In genomic region chr15:40565333-40566238, GRCh38 we compare ENCODE assay signal across 8 cellular contexts. TPM values are rescaled to one million over a fixed set of nuclear protein-coding genes. Genes with fewer than 3 reads are reported as not detected.
DNase-seq lines count a peak whose midpoint lies in the region; ATAC-seq, FAIRE-seq and TF ChIP-seq lines count a peak whose summit lies in the region.

No MANE protein-coding gene starts in this region.

- H3K9me3 ChIP-seq in HEK293 (ENCODE audit: control insufficient read depth, insufficient read depth, low read depth, low read length) (no peaks in the 10 kb centered on the region), WERI-Rb-1 (ENCODE audit: severe bottlenecking) (no peaks in the 10 kb centered on the region), small intestine (ENCODE audit: control insufficient read depth, low read depth) (no peaks in the 10 kb centered on the region)

- no peak for TF ChIP-seq POLR2A in GM12891 (IDR thresholded peaks at IDR 0.05; ENCODE audit: low read depth, low read length)

- no peak overlapping the region for H3K4me3 ChIP-seq in HEK293 (ENCODE audit: low read depth, low read length)
- H3K4me3 ChIP-seq in WERI-Rb-1 (ENCODE audit: low read depth, low read length): peak overlapping the region; percentile 89
- H3K4me3 ChIP-seq in small intestine (ENCODE audit: low read depth in 1 of 2, low read length in 2 of 2): peak overlapping the region in 1 of 2 donors; percentile 21

- H3K27me3 ChIP-seq in WERI-Rb-1 (ENCODE audit: insufficient read depth, low read depth, severe bottlenecking): no peaks in the 10 kb centered on the region
- H3K27me3 ChIP-seq in foreskin keratinocyte: no peaks in the 10 kb centered on the region
- H3K27me3 ChIP-seq in small intestine (ENCODE audit: control insufficient read depth in 2 of 2, insufficient read depth in 2 of 2, low read length in 2 of 2): no peaks in the 10 kb centered on the region

- POLR2A ChIA-PET in HEK293 (lab: Yijun Ruan, JAX): interaction anchor here (0.6 to 1.4 kb wide), 7 partner anchors 21 to 129 kb away, joined by 3 to 9 read pairs (median 3); partner anchors contain the start of gene RAD51

- H3K27ac ChIP-seq in HEK293 (ENCODE audit: extremely low read depth, low read depth, low read length) (no peak overlapping the region), WERI-Rb-1 (peak overlapping the region; percentile 61), foreskin keratinocyte (no peak overlapping the region), small intestine (ENCODE audit: low read depth in 1 of 2, low read length in 1 of 2) (peak overlapping the region; percentile 36 to 41)

- H3K36me3 ChIP-seq in HEK293 (ENCODE audit: control insufficient read depth in 2 of 2, insufficient read depth in 1 of 2, low read length in 2 of 2) (peaks cover 0 to 13% of the 10 kb centered on the region in 2 experiments; a peak in 1 of 3 replicates), WERI-Rb-1 (peaks cover 5% of the 10 kb centered on the region; the same call in 1 of the 2 replicates), small intestine (ENCODE audit: control insufficient read depth in 2 of 2, insufficient read depth in 2 of 2, low read length in 2 of 2) (peaks cover 0 to 4% of the 10 kb centered on the region in 2 donors)

- TF ChIP-seq CTCF in HEK293 (tag by site-specific recombination; IDR thresholded peaks at IDR 0.05) (no peak), WERI-Rb-1 (IDR thresholded peaks at IDR 0.05; ENCODE audit: low read depth, low read length) (no peak), foreskin keratinocyte (conservative IDR thresholded peaks at IDR 0.05) (no peak), GM13976 (IDR thresholded peaks at IDR 0.05; ENCODE audit: borderline replicate concordance, control extremely low read depth, extremely low read depth, insufficient read depth, missing control alignments) (no peak)

- peak; percentile 2 for ATAC-seq in foreskin keratinocyte

- DNase-seq in WERI-Rb-1 (no peak), foreskin keratinocyte (peak in 1 of 2 donors; percentile 29), small intestine (no peak), GM13976 (ENCODE audit: low spot score) (no peak), GM12891 (ENCODE audit: insufficient read length, low spot score) (no peak)
- no peak for DNase-seq in activated CD8-positive, alpha-beta memory T cell treated with anti-CD3 and anti-CD28 coated beads, Interleukin-2, amount 50 U/mL, for 48 hours
- DNase-seq in stimulated activated CD4-positive, alpha-beta T cell treated with anti-CD3 and anti-CD28 coated beads, Interleukin-4, amount 100 ng/mL, for 4 hours: no peak

- FAIRE-seq in small intestine (lab: Jason Lieb, UNC) (no peak), GM12891 (lab: Jason Lieb, UNC) (no peak)

- CTCF ChIA-PET in HEK293 (lab: Yijun Ruan, JAX): interaction anchor here (0.6 to 1.5 kb wide), 3 partner anchors 10 to 59 kb away, joined by 3 to 6 read pairs (median 5); no protein-coding TSS in a partner anchor

- WGBS in small intestine, 3 donors: 23 to 48% (median 30%) methylated on average over 18 to 20 of the region's 20 CpGs

- peaks cover 8% of the 10 kb centered on the region; the same call in 1 of the 2 replicates for H3K4me1 ChIP-seq in HEK293 (ENCODE audit: control insufficient read depth, insufficient read depth, low read length)
- H3K4me1 ChIP-seq in foreskin keratinocyte: peaks cover 5% of the 10 kb centered on the region
- peaks cover 2 to 4% of the 10 kb centered on the region in 2 donors for H3K4me1 ChIP-seq in small intestine (ENCODE audit: control insufficient read depth in 2 of 2, insufficient read depth in 1 of 2, low read depth in 1 of 2, low read length in 1 of 2)

- in situ Hi-C loops in GM13976 (cut with MboI; ENCODE audit: low sequenced_read_pairs, unreplicated experiment): no loop called here

TF ChIP-seq in HEK293, 187 proteins besides CTCF, POLR2A, EP300 and RAD21 (continues in another document):
- TF ChIP-seq ZNF561 (tag by site-specific recombination; IDR thresholded peaks at IDR 0.05; ENCODE audit: borderline replicate concordance): no peak
- 0 out of 2 replicates have a peak, but pooled peaks have one; percentile 7 for TF ChIP-seq ZBTB48 (tag by site-specific recombination; IDR thresholded peaks at IDR 0.05)
- no peak for TF ChIP-seq ZSCAN16 (tag by site-specific recombination; IDR thresholded peaks at IDR 0.05)
- TF ChIP-seq ZNF76 (tag by site-specific recombination; IDR thresholded peaks at IDR 0.05; ENCODE audit: borderline replicate concordance, low read depth): no peak
- TF ChIP-seq ZBTB11 (tag by site-specific recombination; conservative IDR thresholded peaks at IDR 0.05; ENCODE audit: low read depth): no peak

TF ChIP-seq in GM12891, 5 proteins besides CTCF, POLR2A, EP300 and RAD21:
- TF ChIP-seq PAX5 (IDR thresholded peaks at IDR 0.05; ENCODE audit: insufficient read depth, low read length, severe bottlenecking) (no peak), POU2F2 (IDR thresholded peaks at IDR 0.05; ENCODE audit: low read depth, low read length) (no peak), TAF1 (IDR thresholded peaks at IDR 0.05; ENCODE audit: low read depth, low read length) (no peak), SPI1 (IDR thresholded peaks at IDR 0.05; ENCODE audit: low read depth, low read length) (no peak), POLR2AphosphoS5 (IDR thresholded peaks at IDR 0.05; ENCODE audit: low read depth, low read length) (no peak)

RNA-seq across cellular contexts. Expression of gene CCDC32, which starts 0.7 kb away (rescaled TPM):
- 10.0 and 11.5 TPM in 2 replicates for total RNA-seq in foreskin keratinocyte
- polyA plus RNA-seq in foreskin keratinocyte (12.7 and 13.1 TPM in 2 replicates), small intestine (10 to 100 TPM; 22.3 to 23.8 (median 23.5) TPM)
- polyA plus RNA-seq in GM12891 (2012; ENCODE audit: low read depth, missing spikeins): 35.4 TPM

RNA-seq across cellular contexts. Expression of gene RPUSD2, which starts 3.5 kb away (rescaled TPM):
- 16.3 and 17.1 TPM in 2 replicates for total RNA-seq in foreskin keratinocyte
- polyA plus RNA-seq in foreskin keratinocyte: 16.8 and 17.9 TPM in 2 replicates
- polyA plus RNA-seq in small intestine: 10 to 100 TPM in 1 of 3 donors, 1 to 10 TPM in 2; 3.2 to 10.1 (median 4.0) TPM
- 10.6 TPM for polyA plus RNA-seq in GM12891 (2012; ENCODE audit: low read depth, missing spikeins)

RNA-seq across cellular contexts. Expression of gene KNL1, which starts 28.5 kb away (rescaled TPM):
- total RNA-seq in foreskin keratinocyte: 30.0 and 32.8 TPM in 2 replicates
- polyA plus RNA-seq in foreskin keratinocyte (6.1 and 7.6 TPM in 2 replicates), small intestine (10 to 100 TPM in 1 of 3 donors, 1 to 10 TPM in 2; 8.1 to 11.0 (median 9.5) TPM)
- 6.5 TPM for polyA plus RNA-seq in GM12891 (2012; ENCODE audit: low read depth, missing spikeins)

Comparison
In these comparisons a context has a peak if more than half of its experiments do, and no peak if none do; other contexts are left out.
1. H3K27ac ChIP-seq: peak in WERI-Rb-1 (single experiment) and small intestine (2 of 2); none in HEK293 (single experiment) and foreskin keratinocyte (single experiment).